Comparison of ENCODE assay signal across 11 cellular contexts in the genomic region with DNA sequence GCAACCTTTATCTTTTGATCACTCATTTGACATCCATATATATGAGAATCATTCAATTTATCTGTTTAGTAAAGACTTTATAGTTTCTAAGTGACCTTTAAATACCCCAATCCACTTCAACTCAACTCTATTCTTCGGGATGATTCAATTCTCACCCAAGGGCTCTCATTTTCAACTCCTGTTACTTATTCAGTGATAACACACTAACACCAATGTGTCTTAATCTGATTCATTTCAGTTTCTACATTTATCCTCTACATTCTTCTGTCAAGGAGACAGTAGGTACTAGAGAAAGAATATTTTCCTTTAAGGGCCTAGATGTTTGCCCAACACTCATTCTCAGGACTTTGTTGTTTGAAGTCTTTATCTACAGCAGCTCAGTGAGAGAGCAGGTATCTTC.
DNase-seq lines count a peak whose midpoint lies in the region; ATAC-seq and TF ChIP-seq lines count a peak whose summit lies in the region.
"Had no signal": no experiment of that assay in that cellular context is flagged by ENCODE, and none has a peak within 500 bp of the region (broad histone marks: within the 10 kb centered on the region; RNA-seq: fewer than 3 reads in every experiment).

No MANE protein-coding gene starts in this region.

- H3K27ac Mint-ChIP-seq in memory B cell: peak overlapping the region; percentile 75

- H3K9me3 ChIP-seq in DND-41 (ENCODE audit: insufficient read depth, low read length, severe bottlenecking): no peaks in the 10 kb centered on the region

- peaks cover 41% of the 10 kb centered on the region for H3K4me1 ChIP-seq in DND-41 (ENCODE audit: insufficient read depth, low read length)

- no peaks in the 10 kb centered on the region for H3K9me3 Mint-ChIP-seq in memory B cell

- peak overlapping the region; percentile 8; the same call in 1 of the 2 replicates for H3K4me2 ChIP-seq in DND-41 (ENCODE audit: insufficient read depth, low read length)

- no peak overlapping the region for H3K27ac ChIP-seq in DND-41 (ENCODE audit: low read length)

- peaks cover 45% of the 10 kb centered on the region for H3K4me1 Mint-ChIP-seq in memory B cell

- H3K27me3 Mint-ChIP-seq in memory B cell: no peaks in the 10 kb centered on the region

- no peak overlapping the region for H2AFZ ChIP-seq in DND-41 (ENCODE audit: low read depth, low read length)

- H4K20me1 ChIP-seq in DND-41 (ENCODE audit: insufficient read depth, low read length): peaks cover 91% of the 10 kb centered on the region

- peaks cover 23% of the 10 kb centered on the region for H3K36me3 Mint-ChIP-seq in memory B cell

- no peak for TF ChIP-seq CTCF in DND-41 (IDR thresholded peaks at IDR 0.05; ENCODE audit: borderline replicate concordance, extremely low read depth, low read length, poor library complexity, severe bottlenecking)

- peaks cover 66% of the 10 kb centered on the region for H3K36me3 ChIP-seq in DND-41 (ENCODE audit: insufficient read depth, low read length)

- H3K4me3 ChIP-seq in DND-41 (ENCODE audit: low read depth in 1 of 2, low read length in 2 of 2): no peak overlapping the region
- H3K4me3 ChIP-seq: cardiac muscle cell had no signal

- ATAC-seq in DND-41 (ENCODE audit: insufficient read depth, low read depth) (no peak), GM19463 (IDR thresholded peaks at IDR 0.05; ENCODE audit: unreplicated experiment) (peak; percentile 32), HG03457 (IDR thresholded peaks at IDR 0.05; ENCODE audit: unreplicated experiment) (peak; percentile 41), memory B cell (ENCODE audit: low read depth) (no peak), GM18519 (IDR thresholded peaks at IDR 0.05; ENCODE audit: low FRiP score, unreplicated experiment) (no peak)

- no peaks in the 10 kb centered on the region for H3K27me3 ChIP-seq in DND-41 (ENCODE audit: insufficient read depth, low read length, poor library complexity)
- H3K27me3 ChIP-seq: cardiac muscle cell had no signal

- H3K79me2 ChIP-seq in DND-41 (ENCODE audit: insufficient read depth, low read length): peaks cover 99% of the 10 kb centered on the region

- no peak overlapping the region for H3K9ac ChIP-seq in DND-41 (ENCODE audit: low read depth, low read length)

- DNase-seq in DND-41 (no peak), memory B cell (ENCODE audit: low spot score in 2 of 2) (no peak), NCI-H524 (lab: John Stamatoyannopoulos, UW) (no peak), NCI-H1105 (lab: John Stamatoyannopoulos, UW) (no peak), NCI-H2196 (lab: John Stamatoyannopoulos, UW; ENCODE audit: unreplicated experiment) (no peak)
- DNase-seq: activated CD4-positive, alpha-beta T cell treated with anti-CD3 and anti-CD28 coated beads, Interleukin-2, amount 50 U/mL, for 4 hours; IMR-90 had no signal

- no peak overlapping the region for H3K4me3 Mint-ChIP-seq in memory B cell

Comparison
In these comparisons a context has a peak if more than half of its experiments do, and no peak if none do; other contexts are left out.
1. ATAC-seq: peak in GM19463 (single experiment) and HG03457 (single experiment); none in DND-41 (single experiment), memory B cell (single experiment) and GM18519 (single experiment).